ENCODE assay signal across 27 cellular contexts in genomic region chr2:3214827-3215404, GRCh38.
DNase-seq lines count a peak whose midpoint lies in the region; ATAC-seq lines count a peak whose summit lies in the region.
"Had no signal": no experiment of that assay in that cellular context is flagged by ENCODE, and none has a peak within 500 bp of the region (broad histone marks: within the 10 kb centered on the region; RNA-seq: fewer than 3 reads in every experiment).

No MANE protein-coding gene starts in this region.

- peaks cover 22% of the 10 kb centered on the region for H3K4me1 Mint-ChIP-seq in T-helper 17 cell

- H3K27ac Mint-ChIP-seq in T-helper 17 cell, result peak overlapping the region; percentile 92

- peak; percentile 13 for DNase-seq in activated CD8-positive, alpha-beta memory T cell treated with anti-CD3 and anti-CD28 coated beads, Interleukin-2, amount 50 U/mL, for 48 hours
- DNase-seq in activated CD8-positive, alpha-beta memory T cell treated with anti-CD3 and anti-CD28 coated beads, Interleukin-2, amount 50 U/mL, for 4 hours, result no peak
- peak; percentile 54 for DNase-seq in HT1080 (ENCODE audit: low read depth)
- DNase-seq in T-helper 17 cell, result no peak
- DNase-seq in left lobe of liver (ENCODE audit: low spot score), result peak; percentile 21
- no peak for DNase-seq in HT-29 (ENCODE audit: low spot score)
- no peak for DNase-seq in ACHN
- DNase-seq: activated CD4-positive, alpha-beta T cell treated with anti-CD3 and anti-CD28 coated beads, Interleukin-2, amount 10 ng/mL, durations not matched to agents 24 days and 14 days; activated naive CD4-positive, alpha-beta T cell; amygdala; brain microvascular endothelial cell; Caco-2; DMS79; dorsolateral prefrontal cortex; HCEC 1CT; heart right ventricle; kidney glomerular epithelial cell; lower lobe of right lung; naive thymus-derived CD8-positive, alpha-beta T cell; NCI-H1417; NCI-H2081 treated with DMSO at 0.1 percent for 48 hours; NCI-H2227 treated with DMSO at 0.1 percent for 48 hours; NCI-H774; Right ventricle myocardium superior; stimulated activated CD4-positive, alpha-beta T cell treated with anti-CD3 and anti-CD28 coated beads, Interleukin-4, amount 100 ng/mL, for 24 hours; trophoblast cell had no signal

- ATAC-seq in T-helper 17 cell (no peak), left lobe of liver (no peak)
- ATAC-seq: heart right ventricle; lower lobe of right lung; naive thymus-derived CD8-positive, alpha-beta T cell; Panc1 had no signal

- H3K27me3 Mint-ChIP-seq in T-helper 17 cell, result no peaks in the 10 kb centered on the region
- H3K27me3 Mint-ChIP-seq: activated CD4-positive, alpha-beta T cell treated with anti-CD3 and anti-CD28 coated beads, Interleukin-2, amount 10 ng/mL, durations not matched to agents 24 days and 14 days; naive thymus-derived CD8-positive, alpha-beta T cell had no signal

- peaks cover 4% of the 10 kb centered on the region for H3K36me3 Mint-ChIP-seq in T-helper 17 cell (ENCODE audit: low read depth)

- H3K4me3 Mint-ChIP-seq in T-helper 17 cell, result no peak overlapping the region
- H3K4me3 Mint-ChIP-seq: activated CD4-positive, alpha-beta T cell treated with anti-CD3 and anti-CD28 coated beads, Interleukin-2, amount 10 ng/mL, durations not matched to agents 24 days and 14 days; naive thymus-derived CD8-positive, alpha-beta T cell had no signal

- in situ Hi-C loops in ACHN (cut with HindIII; ENCODE audit: low pct_ligation_motif_present, low pct_unique_long_range_greater_than_20kb, low sequenced_read_pairs), result no loop called here

- H3K9me3 ChIP-seq in T-helper 17 cell (ENCODE audit: control insufficient read depth, low read length, poor library complexity, severe bottlenecking), result no peaks in the 10 kb centered on the region
- H3K9me3 ChIP-seq: Caco-2, heart right ventricle, lower lobe of right lung had no signal

Comparison
In these comparisons a context has a peak if more than half of its experiments do, and no peak if none do; other contexts are left out.
1. DNase-seq: peak in activated CD8-positive, alpha-beta memory T cell treated with anti-CD3 and anti-CD28 coated beads, Interleukin-2, amount 50 U/mL, for 48 hours (single experiment), HT1080 (single experiment) and left lobe of liver (single experiment); none in activated CD8-positive, alpha-beta memory T cell treated with anti-CD3 and anti-CD28 coated beads, Interleukin-2, amount 50 U/mL, for 4 hours (single experiment), T-helper 17 cell (0 of 3), HT-29 (single experiment) and ACHN (single experiment).